30 cellular contexts compared by ENCODE assay signal in genomic region chr18:62205824-62206223, GRCh38.
"Had no signal": no experiment of that assay in that cellular context is flagged by ENCODE, and none has a peak within 500 bp of the region (broad histone marks: within the 10 kb centered on the region; RNA-seq: fewer than 3 reads in every experiment).

No MANE protein-coding gene starts in this region.

- H3K27me3 ChIP-seq: ascending aorta, breast epithelium, cardiac muscle cell, dorsolateral prefrontal cortex, esophagus muscularis mucosa, gastroesophageal sphincter had no signal

- H3K9me3 ChIP-seq: ascending aorta, breast epithelium, esophagus muscularis mucosa had no signal

- H3K4me1 ChIP-seq: ascending aorta, breast epithelium, gastroesophageal sphincter had no signal

- H3K27ac ChIP-seq: ascending aorta, breast epithelium, cardiac muscle cell, coronary artery, dorsolateral prefrontal cortex, esophagus muscularis mucosa, gastroesophageal sphincter had no signal

- H3K4me1 Mint-ChIP-seq: brain had no signal

- H3K36me3 ChIP-seq: ascending aorta, breast epithelium, cardiac muscle cell, esophagus muscularis mucosa, gastroesophageal sphincter had no signal

- H3K27me3 Mint-ChIP-seq: activated CD4-positive, alpha-beta memory T cell treated with anti-CD3 and anti-CD28 coated beads for 36 hours; activated CD4-positive, alpha-beta T cell treated with anti-CD3 and anti-CD28 coated beads for 36 hours; activated CD4-positive, alpha-beta T cell treated with anti-CD3 and anti-CD28 coated beads, Interleukin-2, amount 10 ng/mL, durations not matched to agents 24 days and 14 days; activated naive CD4-positive, alpha-beta T cell treated with anti-CD3 and anti-CD28 coated beads, Interleukin-2, amount 10 ng/mL, durations not matched to agents 7 days and 5 days; activated naive CD8-positive, alpha-beta T cell treated with anti-CD3 and anti-CD28 coated beads, Interleukin-2, amount 10 ng/mL, durations not matched to agents 7 days and 5 days; activated T-cell treated with anti-CD3 and anti-CD28 coated beads, Interleukin-2, amount 50 U/mL, for 24 hours; brain; dendritic cell treated with granulocyte-macrophage colony-stimulating factor and Interleukin-4, amounts not matched to agents 40 ng/mL and 50 ng/mL, for 4 days; T-cell had no signal

- H3K4me3 Mint-ChIP-seq: activated CD4-positive, alpha-beta memory T cell treated with anti-CD3 and anti-CD28 coated beads for 36 hours; activated CD4-positive, alpha-beta T cell treated with anti-CD3 and anti-CD28 coated beads for 36 hours; activated CD4-positive, alpha-beta T cell treated with anti-CD3 and anti-CD28 coated beads, Interleukin-2, amount 10 ng/mL, durations not matched to agents 24 days and 14 days; activated CD8-positive, alpha-beta T cell treated with anti-CD3 and anti-CD28 coated beads, Interleukin-2, amount 10 ng/mL, durations not matched to agents 7 days and 5 days; activated naive CD4-positive, alpha-beta T cell treated with anti-CD3 and anti-CD28 coated beads, Interleukin-2, amount 10 ng/mL, durations not matched to agents 7 days and 5 days; activated naive CD8-positive, alpha-beta T cell treated with anti-CD3 and anti-CD28 coated beads, Interleukin-2, amount 10 ng/mL, durations not matched to agents 7 days and 5 days; activated T-cell treated with anti-CD3 and anti-CD28 coated beads, Interleukin-2, amount 50 U/mL, for 24 hours; activated T-cell treated with anti-CD3 and anti-CD28 coated beads, Interleukin-2, amount 50 U/mL, for 72 hours; brain; dendritic cell treated with granulocyte-macrophage colony-stimulating factor and Interleukin-4, amounts not matched to agents 40 ng/mL and 50 ng/mL, for 4 days; T-cell had no signal

- ATAC-seq: activated CD4-positive, alpha-beta T cell treated with anti-CD3 and anti-CD28 coated beads for 36 hours; activated CD8-positive, alpha-beta T cell treated with anti-CD3 and anti-CD28 coated beads, Interleukin-2, amount 10 ng/mL, durations not matched to agents 7 days and 5 days; activated naive CD4-positive, alpha-beta T cell treated with anti-CD3 and anti-CD28 coated beads, Interleukin-2, amount 50 U/mL, for 72 hours; activated T-cell treated with anti-CD3 and anti-CD28 coated beads, Interleukin-2, amount 50 U/mL, for 72 hours; gastroesophageal sphincter; T-cell had no signal

- H3K9me3 Mint-ChIP-seq: activated CD4-positive, alpha-beta memory T cell treated with anti-CD3 and anti-CD28 coated beads for 36 hours; activated naive CD4-positive, alpha-beta T cell treated with anti-CD3 and anti-CD28 coated beads, Interleukin-2, amount 10 ng/mL, durations not matched to agents 7 days and 5 days; activated T-cell treated with anti-CD3 and anti-CD28 coated beads, Interleukin-2, amount 50 U/mL, for 24 hours; T-cell had no signal

- DNase-seq: activated CD4-positive, alpha-beta memory T cell treated with anti-CD3 and anti-CD28 coated beads for 36 hours; activated CD4-positive, alpha-beta T cell treated with anti-CD3 and anti-CD28 coated beads for 36 hours; activated CD4-positive, alpha-beta T cell treated with anti-CD3 and anti-CD28 coated beads, Interleukin-2, amount 10 ng/mL, durations not matched to agents 24 days and 14 days; activated CD4-positive, CD25-positive, alpha-beta regulatory T cell; activated CD4-positive, CD25-positive, alpha-beta regulatory T cell treated with anti-CD3 and anti-CD28 coated beads, Interleukin-2, amount 50 U/mL, for 72 hours; activated CD8-positive, alpha-beta memory T cell treated with anti-CD3 and anti-CD28 coated beads, Interleukin-2, amount 50 U/mL, for 48 hours; activated CD8-positive, alpha-beta T cell treated with anti-CD3 and anti-CD28 coated beads, Interleukin-2, amount 10 ng/mL, durations not matched to agents 7 days and 5 days; activated gamma-delta T cell; activated naive CD4-positive, alpha-beta T cell; activated naive CD4-positive, alpha-beta T cell treated with anti-CD3 and anti-CD28 coated beads, Interleukin-2, amount 10 ng/mL, durations not matched to agents 7 days and 5 days; activated naive CD8-positive, alpha-beta T cell treated with anti-CD3 and anti-CD28 coated beads, Interleukin-2, amount 10 ng/mL, durations not matched to agents 7 days and 5 days; activated T-cell treated with anti-CD3 and anti-CD28 coated beads for 4 hours; activated T-cell treated with anti-CD3 and anti-CD28 coated beads, Interleukin-2, amount 50 U/mL, for 24 hours; activated T-cell treated with anti-CD3 and anti-CD28 coated beads, Interleukin-2, amount 50 U/mL, for 72 hours; central memory CD4-positive, alpha-beta T cell; cerebellar nuclear complex; dorsolateral prefrontal cortex; effector memory CD4-positive, alpha-beta T cell; foreskin melanocyte; T-cell; T-helper 2 cell had no signal

- H3K27ac Mint-ChIP-seq: activated CD4-positive, alpha-beta memory T cell treated with anti-CD3 and anti-CD28 coated beads for 36 hours; activated CD4-positive, alpha-beta T cell treated with anti-CD3 and anti-CD28 coated beads for 36 hours; activated CD4-positive, alpha-beta T cell treated with anti-CD3 and anti-CD28 coated beads, Interleukin-2, amount 10 ng/mL, durations not matched to agents 24 days and 14 days; activated CD8-positive, alpha-beta T cell treated with anti-CD3 and anti-CD28 coated beads, Interleukin-2, amount 10 ng/mL, durations not matched to agents 7 days and 5 days; activated naive CD4-positive, alpha-beta T cell treated with anti-CD3 and anti-CD28 coated beads, Interleukin-2, amount 10 ng/mL, durations not matched to agents 7 days and 5 days; activated naive CD4-positive, alpha-beta T cell treated with anti-CD3 and anti-CD28 coated beads, Interleukin-2, amount 50 U/mL, for 72 hours; activated naive CD8-positive, alpha-beta T cell treated with anti-CD3 and anti-CD28 coated beads, Interleukin-2, amount 10 ng/mL, durations not matched to agents 7 days and 5 days; activated T-cell treated with anti-CD3 and anti-CD28 coated beads, Interleukin-2, amount 50 U/mL, for 24 hours; activated T-cell treated with anti-CD3 and anti-CD28 coated beads, Interleukin-2, amount 50 U/mL, for 72 hours; brain; dendritic cell treated with granulocyte-macrophage colony-stimulating factor and Interleukin-4, amounts not matched to agents 40 ng/mL and 50 ng/mL, for 4 days; T-cell had no signal

- H3K4me3 ChIP-seq: ascending aorta, breast epithelium, cardiac muscle cell, coronary artery, dorsolateral prefrontal cortex, esophagus muscularis mucosa, gastroesophageal sphincter had no signal
